8 cellular contexts compared by ENCODE assay signal in genomic region chr7:104984591-104985258, GRCh38. TPM values are rescaled to one million over a fixed set of nuclear protein-coding genes. Genes with fewer than 3 reads are reported as not detected.
DNase-seq lines count a peak whose midpoint lies in the region; ATAC-seq and TF ChIP-seq lines count a peak whose summit lies in the region.

No MANE protein-coding gene starts in this region.

- no peaks in the 10 kb centered on the region for H3K9me3 Mint-ChIP-seq in CD8-positive, alpha-beta T cell
- H3K9me3 Mint-ChIP-seq in osteocyte (ENCODE audit: unreplicated experiment): no peaks in the 10 kb centered on the region

- peak overlapping the region; percentile 100 for H3K27ac Mint-ChIP-seq in CD8-positive, alpha-beta T cell
- peak overlapping the region; percentile 100 for H3K27ac Mint-ChIP-seq in osteocyte (ENCODE audit: unreplicated experiment)

- no peak for ATAC-seq in CD8-positive, alpha-beta T cell
- ATAC-seq in GM18519 (IDR thresholded peaks at IDR 0.05; ENCODE audit: low FRiP score, unreplicated experiment): no peak

- H3K36me3 ChIP-seq in CD8-positive, alpha-beta T cell (ENCODE audit: insufficient read depth, low read length): no peaks in the 10 kb centered on the region
- H3K36me3 ChIP-seq in ectodermal cell (ENCODE audit: control insufficient read depth, insufficient read depth, low read length): no peaks in the 10 kb centered on the region

- H3K27ac ChIP-seq in CD8-positive, alpha-beta T cell (ENCODE audit: low read depth, low read length): peak overlapping the region; percentile 95
- peak overlapping the region; percentile 98 for H3K27ac ChIP-seq in ectodermal cell (ENCODE audit: insufficient read depth, low read depth, low read length, poor library complexity, severe bottlenecking)

- no peaks in the 10 kb centered on the region for H3K27me3 ChIP-seq in CD8-positive, alpha-beta T cell (ENCODE audit: insufficient read depth, low read length)
- H3K27me3 ChIP-seq in ectodermal cell (ENCODE audit: control insufficient read depth, insufficient read depth, low read length, poor library complexity, severe bottlenecking): no peaks in the 10 kb centered on the region

- peaks cover 42% of the 10 kb centered on the region for H3K4me1 ChIP-seq in CD8-positive, alpha-beta T cell (ENCODE audit: insufficient read depth, low read length)
- H3K4me1 ChIP-seq in ectodermal cell (ENCODE audit: control insufficient read depth, insufficient read depth, low read length): peaks cover 27% of the 10 kb centered on the region

- H3K4me1 Mint-ChIP-seq in CD8-positive, alpha-beta T cell (ENCODE audit: low read depth): peaks cover 55% of the 10 kb centered on the region
- H3K4me1 Mint-ChIP-seq in osteocyte (ENCODE audit: unreplicated experiment): peaks cover 68% of the 10 kb centered on the region

- H3K27me3 Mint-ChIP-seq in CD8-positive, alpha-beta T cell (ENCODE audit: low read depth): no peaks in the 10 kb centered on the region
- H3K27me3 Mint-ChIP-seq in osteocyte (ENCODE audit: unreplicated experiment): no peaks in the 10 kb centered on the region

- no peak for TF ChIP-seq CTCF in CD8-positive, alpha-beta T cell (IDR thresholded peaks at IDR 0.05)
- TF ChIP-seq CTCF in NB4 (IDR thresholded peaks at IDR 0.05; ENCODE audit: low read depth, low read length) (no peak), osteocyte (IDR thresholded peaks at IDR 0.05) (no peak)

- no peak for DNase-seq in CD8-positive, alpha-beta T cell
- no peak for DNase-seq in NB4 (ENCODE audit: low read depth)
- DNase-seq in osteocyte (ENCODE audit: extremely low spot score, unreplicated experiment): no peak
- no peak for DNase-seq in NCI-H526 (lab: John Stamatoyannopoulos, UW)
- no peak for DNase-seq in SHP77 (lab: John Stamatoyannopoulos, UW)
- DNase-seq in HPDE6-E6E7 (ENCODE audit: extremely low spot score): no peak

- 58 to 61% methylated on average over 5 to 7 of the region's 7 CpGs for whole genome bisulfite sequencing in ectodermal cell, 2 experiments

- no peak for TF ChIP-seq POLR2A in NB4 (IDR thresholded peaks at IDR 0.05; ENCODE audit: extremely low read depth, insufficient read length)

- peak overlapping the region; percentile 100 for H3K4me3 Mint-ChIP-seq in CD8-positive, alpha-beta T cell
- H3K4me3 Mint-ChIP-seq in osteocyte (ENCODE audit: unreplicated experiment): peak overlapping the region; percentile 99

- CTCF ChIA-PET in CD8-positive, alpha-beta T cell (lab: Charles Lee): interaction anchor here (0.9 to 7.3 kb wide), 7 partner anchors 9 to 445 kb away, joined by 3 to 97 read pairs (median 5); partner anchors contain the start of gene KMT2E

- peaks cover 17% of the 10 kb centered on the region for H3K36me3 Mint-ChIP-seq in CD8-positive, alpha-beta T cell
- H3K36me3 Mint-ChIP-seq in osteocyte (ENCODE audit: unreplicated experiment): peaks cover 10% of the 10 kb centered on the region

- POLR2A ChIA-PET in CD8-positive, alpha-beta T cell (lab: Charles Lee): interaction anchor here (0.9 to 5.9 kb wide), 10 partner anchors 21 to 95 kb away, joined by 3 to 194 read pairs (median 5); partner anchors contain the start of gene KMT2E

- no peaks in the 10 kb centered on the region for H3K9me3 ChIP-seq in CD8-positive, alpha-beta T cell (ENCODE audit: low read length)
- no peaks in the 10 kb centered on the region for H3K9me3 ChIP-seq in ectodermal cell (ENCODE audit: control insufficient read depth, low read length)

- peak overlapping the region; percentile 85 for H3K4me3 ChIP-seq in CD8-positive, alpha-beta T cell (ENCODE audit: low read depth, low read length)
- H3K4me3 ChIP-seq in NB4 (ENCODE audit: low read depth, low read length): peak overlapping the region; percentile 81
- peak overlapping the region; percentile 62 for H3K4me3 ChIP-seq in ectodermal cell (ENCODE audit: insufficient read depth, low read depth, low read length)

- intact Hi-C loops in CD8-positive, alpha-beta T cell (cut with DNase I, micrococcal nuclease): loop anchor here (1.0 to 5.0 kb wide), 9 partner anchors 9 to 603 kb away; no protein-coding TSS in a partner anchor

RNA-seq across cellular contexts. Expression of gene KMT2E, which starts 29.3 kb away (rescaled TPM):
- total RNA-seq in CD8-positive, alpha-beta T cell: 100 to 1,000 TPM; 320 TPM
- polyA plus RNA-seq in ectodermal cell (2013, experiment 1 of 4): 68.0 TPM
- polyA plus RNA-seq in ectodermal cell (2013, experiment 2 of 4): 68.0 TPM
- polyA plus RNA-seq in ectodermal cell (2013, experiment 3 of 4): 52.9 TPM
- polyA plus RNA-seq in ectodermal cell (2013, experiment 4 of 4): 64.7 TPM
- 72.9 and 75.6 TPM in 2 replicates for total RNA-seq in osteocyte
